8 cellular contexts compared by ENCODE assay signal in the genomic region with DNA sequence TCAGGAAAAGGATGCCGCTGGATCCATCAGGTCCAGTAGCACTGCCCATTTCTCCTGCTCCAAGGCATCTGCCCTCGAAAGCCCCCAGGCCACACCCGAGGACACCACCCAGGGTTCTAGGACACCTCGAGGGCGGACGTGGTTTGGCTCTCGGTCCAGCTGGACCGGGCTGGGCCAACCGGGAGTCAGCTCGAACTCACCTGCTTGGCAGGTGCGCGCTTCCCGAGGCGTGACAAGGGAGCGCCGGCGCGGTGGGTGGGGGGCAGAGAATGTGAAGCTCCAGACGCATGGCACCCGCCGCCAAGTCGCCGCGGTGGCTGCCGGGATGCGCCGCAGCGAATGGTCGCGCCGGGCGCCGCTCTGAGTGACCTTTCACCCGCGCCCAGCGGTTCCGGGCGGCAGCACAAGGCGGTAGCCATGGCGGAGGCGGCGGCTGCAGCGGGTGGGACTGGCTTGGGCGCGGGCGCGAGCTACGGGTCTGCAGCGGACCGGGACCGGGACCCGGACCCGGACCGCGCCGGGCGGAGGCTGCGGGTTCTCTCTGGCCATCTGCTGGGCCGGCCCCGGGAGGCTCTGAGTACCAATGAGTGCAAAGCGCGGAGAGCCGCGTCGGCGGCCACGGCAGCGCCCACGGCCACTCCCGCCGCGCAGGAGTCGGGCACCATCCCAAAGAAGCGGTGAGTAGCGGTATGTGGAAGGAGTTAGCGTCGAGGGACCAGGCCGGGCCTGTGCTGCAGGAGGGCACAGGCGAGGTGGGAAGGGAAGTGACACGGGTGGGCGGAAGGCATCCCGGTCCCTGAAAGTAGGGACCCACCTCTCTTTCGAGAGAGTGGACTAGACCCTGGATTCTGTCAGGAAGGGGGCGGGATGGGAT. TPM values are rescaled to one million over a fixed set of nuclear protein-coding genes. Genes with fewer than 3 reads are reported as not detected.
DNase-seq lines count a peak whose midpoint lies in the region; ATAC-seq and TF ChIP-seq lines count a peak whose summit lies in the region.

A gene (plus strand): TSS at position 401 of the 874 bp plus-strand sequence. CDS start 17 bp downstream, at position 418.

- DNase-seq in COR-L47 (lab: John Stamatoyannopoulos, UW) (peak; percentile 85), HPDE6-E6E7 (ENCODE audit: extremely low spot score) (peak; percentile 45), activated T-cell treated with anti-CD3 and anti-CD28 coated beads for 48 hours (ENCODE audit: low read depth) (peak; percentile 76), myocyte (ENCODE audit: low read depth) (peak; percentile 84)
- DNase-seq in stimulated activated CD8-positive, alpha-beta memory T cell treated with anti-CD3 and anti-CD28 coated beads, Interleukin-7, amount 100 ng/mL, for 48 hours (ENCODE audit: extremely low read depth in 1 of 2, low read depth in 1 of 2) = peak; percentile 63 to 68

- H3K4me3 ChIP-seq in OCI-LY3 (ENCODE audit: low read length) = peak within 1 kb of the TSS; percentile 94

- no peaks in the 10 kb centered on the region for H3K36me3 ChIP-seq in OCI-LY3 (replicated peaks; ENCODE audit: low read depth, low read length)

- peak within 1 kb of the TSS; percentile 80 for H3K4me2 ChIP-seq in OCI-LY3 (ENCODE audit: low read length)

- H4K20me1 ChIP-seq in OCI-LY3 (ENCODE audit: insufficient read depth, low read length) = peaks cover 20% of the 10 kb centered on the region

- TF ChIP-seq CTCF in OCI-LY3 (IDR thresholded peaks at IDR 0.05; ENCODE audit: low read depth, low read length) = no peak

- H3K27ac ChIP-seq in OCI-LY3 (ENCODE audit: low read length) = peak within 1 kb of the TSS; percentile 25; the same call in 1 of the 2 replicates

- peak within 1 kb of the TSS; percentile 89 for H2AFZ ChIP-seq in OCI-LY3 (ENCODE audit: low read depth, low read length)

- H3K4me1 ChIP-seq in OCI-LY3 (ENCODE audit: low read length) = peaks cover 29% of the 10 kb centered on the region

- peak within 1 kb of the TSS; percentile 92 for H3K9ac ChIP-seq in OCI-LY3 (ENCODE audit: low read length)

- peaks cover 53% of the 10 kb centered on the region for H3K79me2 ChIP-seq in OCI-LY3 (ENCODE audit: low read length)

- ATAC-seq in GM19467 (IDR thresholded peaks at IDR 0.05; ENCODE audit: unreplicated experiment) = peak; percentile 92
- ATAC-seq in esophagus mucosa = peak; percentile 79

- no peaks in the 10 kb centered on the region for H3K9me3 ChIP-seq in OCI-LY3 (ENCODE audit: insufficient read depth, low read length)

- no peaks in the 10 kb centered on the region for H3K27me3 ChIP-seq in OCI-LY3 (ENCODE audit: low read depth, low read length)

RNA-seq across cellular contexts. Expression of the gene that starts here (rescaled TPM):
- total RNA-seq in esophagus mucosa (38.1 TPM), myocyte (37.4 and 40.1 TPM in 2 replicates)
- 16.4 TPM for polyA plus RNA-seq in myocyte (2012)

Comparison
In these comparisons a context has a peak if more than half of its experiments do, and no peak if none do; other contexts are left out.
1. Peak in every context shown above with its lines: DNase-seq, ATAC-seq, H3K4me3 ChIP-seq and H3K27ac ChIP-seq.